ENCODE assay signal across 1 cellular context in the genomic region with DNA sequence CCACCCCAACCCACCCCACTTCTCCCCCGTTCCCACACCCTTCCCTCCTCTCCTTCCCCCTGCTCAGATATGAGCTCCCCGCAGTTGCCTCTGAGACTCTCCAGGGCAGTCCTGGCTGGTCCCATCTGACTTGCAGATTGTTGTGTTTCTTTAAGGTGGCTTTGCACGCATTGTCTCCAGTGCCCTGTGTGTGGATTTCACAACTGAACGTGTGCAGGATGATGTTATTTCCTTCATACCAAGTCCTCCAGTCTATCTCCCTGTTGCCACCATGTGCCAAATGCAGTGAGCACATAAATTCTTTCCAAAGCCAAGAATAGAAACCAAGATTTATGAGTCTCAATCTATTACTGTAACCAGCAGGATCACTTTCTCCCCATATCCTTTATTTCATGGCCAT.
TF ChIP-seq lines count a peak whose summit lies in the region.

No MANE protein-coding gene starts in this region.

TF ChIP-seq in WTC11, 78 proteins besides CTCF, POLR2A, EP300 and RAD21 (continued from another document):
- TF ChIP-seq AR (CRISPR knock-in tag; IDR thresholded peaks at IDR 0.05): no peak
- TF ChIP-seq, protein P1, sequence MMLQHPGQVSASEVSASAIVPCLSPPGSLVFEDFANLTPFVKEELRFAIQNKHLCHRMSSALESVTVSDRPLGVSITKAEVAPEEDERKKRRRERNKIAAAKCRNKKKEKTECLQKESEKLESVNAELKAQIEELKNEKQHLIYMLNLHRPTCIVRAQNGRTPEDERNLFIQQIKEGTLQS (CRISPR knock-in tag; conservative IDR thresholded peaks at IDR 0.05): no peak
- TF ChIP-seq OVOL2 (CRISPR knock-in tag; IDR thresholded peaks at IDR 0.05; ENCODE audit: borderline replicate concordance): no peak
- no peak for TF ChIP-seq ELF4 (CRISPR knock-in tag; IDR thresholded peaks at IDR 0.05; ENCODE audit: low read depth)
- no peak for TF ChIP-seq MLX (CRISPR knock-in tag; IDR thresholded peaks at IDR 0.05)
- no peak for TF ChIP-seq JAZF1 (CRISPR knock-in tag; IDR thresholded peaks at IDR 0.05)
- TF ChIP-seq GRHL2 (CRISPR knock-in tag; IDR thresholded peaks at IDR 0.05; ENCODE audit: insufficient replicate concordance, severe bottlenecking): no peak
- TF ChIP-seq RELA (CRISPR knock-in tag; IDR thresholded peaks at IDR 0.05; ENCODE audit: borderline replicate concordance): no peak
- TF ChIP-seq ZNF396 (CRISPR knock-in tag; IDR thresholded peaks at IDR 0.05; ENCODE audit: borderline replicate concordance): no peak
- TF ChIP-seq NFATC4 (CRISPR knock-in tag; IDR thresholded peaks at IDR 0.05): no peak
